In the genomic region with DNA sequence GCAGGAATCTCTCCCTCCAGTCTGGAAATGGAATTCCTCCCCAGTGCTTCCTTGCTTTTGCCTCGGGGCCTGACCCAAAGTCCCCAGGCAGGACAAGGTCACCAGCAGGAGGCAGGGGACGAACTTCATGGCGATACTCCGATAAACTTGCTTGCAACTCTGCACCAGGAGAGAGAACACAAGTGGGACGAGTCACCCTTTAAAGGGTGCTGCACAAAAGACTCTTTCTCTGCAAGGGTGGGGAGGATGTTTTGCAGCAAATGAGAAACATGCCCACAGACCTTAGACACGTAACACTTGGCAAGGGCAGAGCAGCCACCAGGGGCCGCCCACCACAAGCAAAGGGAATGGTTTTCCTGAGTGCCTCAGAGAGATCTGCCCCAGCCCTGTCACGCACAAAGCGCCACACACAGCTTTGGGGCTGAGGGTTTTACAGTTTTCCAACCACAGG, we compare ENCODE assay signal across 8 cellular contexts. TPM values are rescaled to one million over a fixed set of nuclear protein-coding genes. Genes with fewer than 3 reads are reported as not detected.
A peak's percentile ranks its signal among the peaks of the same experiment; 100 is the strongest.
DNase-seq lines count a peak whose midpoint lies in the region; ATAC-seq and TF ChIP-seq lines count a peak whose summit lies in the region.

A gene with protein sequence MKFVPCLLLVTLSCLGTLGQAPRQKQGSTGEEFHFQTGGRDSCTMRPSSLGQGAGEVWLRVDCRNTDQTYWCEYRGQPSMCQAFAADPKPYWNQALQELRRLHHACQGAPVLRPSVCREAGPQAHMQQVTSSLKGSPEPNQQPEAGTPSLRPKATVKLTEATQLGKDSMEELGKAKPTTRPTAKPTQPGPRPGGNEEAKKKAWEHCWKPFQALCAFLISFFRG (minus strand): TSS at position 175 of the 451 bp plus-strand sequence. CDS start 46 bp downstream, at position 129.

- no peaks in the 10 kb centered on the region for H3K36me3 Mint-ChIP-seq in activated T-helper 1 cell treated with anti-CD3 and anti-CD28 coated beads, Interleukin-12 subunit alpha, Interleukin-12 subunit beta, Interleukin-2, Interleukin-4 antibody, amounts not matched to agents 30 ng/mL and 10 ng/mL and 1 ng/mL, durations not matched to agents 14 hours and 24 hours and 36 hours (ENCODE audit: low read depth)

- peak; percentile 43 for ATAC-seq in HG02610 (IDR thresholded peaks at IDR 0.05; ENCODE audit: unreplicated experiment)

- no peaks in the 10 kb centered on the region for H3K27me3 ChIP-seq in NT2/D1 (ENCODE audit: insufficient read depth, insufficient read length)
- H3K27me3 ChIP-seq in cardiac muscle cell = no peaks in the 10 kb centered on the region

- peak within 1 kb of the TSS; percentile 64 for H3K27ac Mint-ChIP-seq in activated T-helper 1 cell treated with anti-CD3 and anti-CD28 coated beads, Interleukin-12 subunit alpha, Interleukin-12 subunit beta, Interleukin-2, Interleukin-4 antibody, amounts not matched to agents 30 ng/mL and 10 ng/mL and 1 ng/mL, durations not matched to agents 14 hours and 24 hours and 36 hours

- H3K9me3 ChIP-seq in NT2/D1 (ENCODE audit: insufficient read depth, low read length) (peaks cover 9% of the 10 kb centered on the region; the same call in 1 of the 2 replicates), cardiac muscle cell (ENCODE audit: low read depth) (no peaks in the 10 kb centered on the region)

- H3K4me3 Mint-ChIP-seq in activated T-helper 1 cell treated with anti-CD3 and anti-CD28 coated beads, Interleukin-12 subunit alpha, Interleukin-12 subunit beta, Interleukin-2, Interleukin-4 antibody, amounts not matched to agents 30 ng/mL and 10 ng/mL and 1 ng/mL, durations not matched to agents 14 hours and 24 hours and 36 hours = peak within 1 kb of the TSS; percentile 64

- H3K9ac ChIP-seq in NT2/D1 (ENCODE audit: insufficient read length, low read depth) = no peak within 1 kb of the TSS

- DNase-seq in NCI-H1417 (lab: John Stamatoyannopoulos, UW) (peak; percentile 9 to 66 (median 53)), NCI-H1417 treated with DMSO at 0.1 percent for 48 hours (lab: John Stamatoyannopoulos, UW) (no peak), NT2/D1 (ENCODE audit: low read depth, low spot score) (peak; percentile 63), cardiac muscle cell (ENCODE audit: low read depth in 1 of 2, low spot score in 1 of 2) (peak; percentile 61 to 66), GM19240 (ENCODE audit: insufficient read length, low spot score) (no peak)
- peak; percentile 40 for DNase-seq in activated T-helper 1 cell treated with anti-CD3 and anti-CD28 coated beads, Interleukin-12 subunit alpha, Interleukin-12 subunit beta, Interleukin-2, Interleukin-4 antibody, amounts not matched to agents 30 ng/mL and 10 ng/mL and 1 ng/mL, durations not matched to agents 14 hours and 24 hours and 36 hours (ENCODE audit: low spot score)
- DNase-seq in stimulated activated CD4-positive, alpha-beta T cell treated with anti-CD3 and anti-CD28 coated beads, Interleukin-12 subunit alpha, Interleukin-12 subunit beta, amount 100 ng/mL, for 48 hours (ENCODE audit: low read depth in 2 of 3, low spot score in 1 of 3) = peak; percentile 51 to 62 (median 52)

- H3K4me3 ChIP-seq in NT2/D1 (ENCODE audit: insufficient read length, low read depth) (no peak within 1 kb of the TSS), cardiac muscle cell (no peak within 1 kb of the TSS)

- peak; percentile 61 for TF ChIP-seq CTCF in cardiac muscle cell (IDR thresholded peaks at IDR 0.05; ENCODE audit: low read depth, low read length)

- H3K4me1 ChIP-seq in NT2/D1 (ENCODE audit: insufficient read depth, insufficient read length) (peaks cover 10% of the 10 kb centered on the region), cardiac muscle cell (ENCODE audit: low read depth) (no peaks in the 10 kb centered on the region)

- H3K27ac ChIP-seq in cardiac muscle cell = no peak within 1 kb of the TSS

- peaks cover 29% of the 10 kb centered on the region for H3K4me1 Mint-ChIP-seq in activated T-helper 1 cell treated with anti-CD3 and anti-CD28 coated beads, Interleukin-12 subunit alpha, Interleukin-12 subunit beta, Interleukin-2, Interleukin-4 antibody, amounts not matched to agents 30 ng/mL and 10 ng/mL and 1 ng/mL, durations not matched to agents 14 hours and 24 hours and 36 hours (ENCODE audit: low read depth)

- H3K36me3 ChIP-seq in NT2/D1 (ENCODE audit: insufficient read depth, insufficient read length, low read length) = peaks cover 3% of the 10 kb centered on the region
- no peaks in the 10 kb centered on the region for H3K36me3 ChIP-seq in cardiac muscle cell

- peaks cover 19% of the 10 kb centered on the region for H3K27me3 Mint-ChIP-seq in activated T-helper 1 cell treated with anti-CD3 and anti-CD28 coated beads, Interleukin-12 subunit alpha, Interleukin-12 subunit beta, Interleukin-2, Interleukin-4 antibody, amounts not matched to agents 30 ng/mL and 10 ng/mL and 1 ng/mL, durations not matched to agents 14 hours and 24 hours and 36 hours (ENCODE audit: insufficient read depth)

- intact Hi-C loops in activated T-helper 1 cell treated with anti-CD3 and anti-CD28 coated beads, Interleukin-12 subunit alpha, Interleukin-12 subunit beta, Interleukin-2, Interleukin-4 antibody, amounts not matched to agents 30 ng/mL and 10 ng/mL and 1 ng/mL, durations not matched to agents 14 hours and 24 hours and 36 hours (cut with micrococcal nuclease) = loop anchor here (1.0 kb wide), 1 partner anchor 38 kb away; no protein-coding TSS in a partner anchor

- peaks cover 4% of the 10 kb centered on the region for H3K9me3 Mint-ChIP-seq in activated T-helper 1 cell treated with anti-CD3 and anti-CD28 coated beads, Interleukin-12 subunit alpha, Interleukin-12 subunit beta, Interleukin-2, Interleukin-4 antibody, amounts not matched to agents 30 ng/mL and 10 ng/mL and 1 ng/mL, durations not matched to agents 14 hours and 24 hours and 36 hours

RNA-seq across cellular contexts. Expression of the gene that starts here (rescaled TPM):
- 4.8 and 7.7 TPM in 2 replicates for total RNA-seq in activated T-helper 1 cell treated with anti-CD3 and anti-CD28 coated beads, Interleukin-12 subunit alpha, Interleukin-12 subunit beta, Interleukin-2, Interleukin-4 antibody, amounts not matched to agents 30 ng/mL and 10 ng/mL and 1 ng/mL, durations not matched to agents 14 hours and 24 hours and 36 hours
- not detected in 2 replicates for total RNA-seq in cardiac muscle cell
- polyA plus RNA-seq in cardiac muscle cell = not detected in 2 replicates

Comparison
In these comparisons a context has a peak if more than half of its experiments do, and no peak if none do; other contexts are left out.
1. DNase-seq: peak in NCI-H1417 (3 of 3), NT2/D1 (single experiment), activated T-helper 1 cell treated with anti-CD3 and anti-CD28 coated beads, Interleukin-12 subunit alpha, Interleukin-12 subunit beta, Interleukin-2, Interleukin-4 antibody, amounts not matched to agents 30 ng/mL and 10 ng/mL and 1 ng/mL, durations not matched to agents 14 hours and 24 hours and 36 hours (single experiment) and stimulated activated CD4-positive, alpha-beta T cell treated with anti-CD3 and anti-CD28 coated beads, Interleukin-12 subunit alpha, Interleukin-12 subunit beta, amount 100 ng/mL, for 48 hours (3 of 3); none in NCI-H1417 treated with DMSO at 0.1 percent for 48 hours (single experiment) and GM19240 (single experiment).
2. Peak in DNase-seq in cardiac muscle cell; RNA of the gene not detected or under 1 TPM.